8 cellular contexts compared by ENCODE assay signal in the genomic region with DNA sequence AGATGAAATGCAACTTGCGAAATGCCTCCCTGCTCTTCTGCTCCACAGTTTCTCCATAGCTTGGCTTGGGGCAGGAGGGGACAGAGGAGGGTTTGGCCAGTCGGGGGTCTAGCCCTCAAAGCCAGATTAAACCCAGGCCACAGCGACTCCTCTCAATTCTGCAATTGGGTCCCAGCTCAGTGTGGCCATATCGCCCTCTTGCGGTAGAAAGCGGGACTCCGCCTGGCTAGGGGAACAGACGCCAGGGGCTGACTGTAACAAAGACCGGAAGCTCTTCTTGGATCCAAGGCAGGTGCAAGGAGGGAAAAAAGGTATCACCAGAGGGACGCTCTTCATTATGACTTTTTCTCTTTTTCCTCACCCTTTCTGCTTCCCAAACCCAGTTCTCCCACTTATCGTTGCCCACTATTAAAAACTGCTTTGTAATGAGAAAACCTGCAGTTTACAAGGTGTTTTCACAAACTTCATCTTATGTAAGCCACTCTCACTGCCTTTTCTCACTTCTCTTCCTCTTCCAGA. TPM values are rescaled to one million over a fixed set of nuclear protein-coding genes. Genes with fewer than 3 reads are reported as not detected.
DNase-seq lines count a peak whose midpoint lies in the region; ATAC-seq and TF ChIP-seq lines count a peak whose summit lies in the region.

No MANE protein-coding gene starts in this region.

- H3K9me3 ChIP-seq in AG04450 (ENCODE audit: control insufficient read depth, insufficient read depth, low read length) (no peaks in the 10 kb centered on the region; the same call in 1 of the 2 replicates), PC-9 (ENCODE audit: insufficient read depth, low read depth) (no peaks in the 10 kb centered on the region)

- H3K9me3 Mint-ChIP-seq in nephron progenitor cell, result no peaks in the 10 kb centered on the region

- CTCF ChIA-PET in AG04450 (lab: Charles Lee), result interaction anchor here (0.6 to 3.8 kb wide), 77 partner anchors 8 to 615 kb away, joined by 3 to 43 read pairs (median 4); partner anchors contain the start of genes ATP6V1F, IRF5, KCP and METTL2B
- CTCF ChIA-PET in PC-9 (lab: Charles Lee), result interaction anchor here (0.6 to 1.1 kb wide), 12 partner anchors 19 to 566 kb away, joined by 3 to 9 read pairs (median 4); no protein-coding TSS in a partner anchor

- intact Hi-C loops in PC-9 (cut with micrococcal nuclease; ENCODE audit: unreplicated experiment), result loop anchor here (1.0 to 10.0 kb wide), 4 partner anchors 97 to 208 kb away; no protein-coding TSS in a partner anchor

- DNase-seq in AG04450 (ENCODE audit: low read depth, low spot score) (peak; percentile 15), PC-9 (peak; percentile 51 to 90), fibroblast of peridontal ligament (ENCODE audit: extremely low read depth) (peak; percentile 55), nephron progenitor cell (peak; percentile 94)
- DNase-seq in activated T-cell treated with anti-CD3 and anti-CD28 coated beads, Interleukin-2, amount 50 U/mL, for 48 hours, result peak; percentile 95 to 97
- peak; percentile 93 for DNase-seq in stimulated activated naive CD8-positive, alpha-beta T cell treated with anti-CD3 and anti-CD28 coated beads, Interleukin-15, Interleukin-2, amounts not matched to agents 100 U/mL and 50 U/mL, for 24 hours

- H3K27ac ChIP-seq in AG04450 (ENCODE audit: low read depth, low read length) (no peak overlapping the region), KMS-11 (no peak overlapping the region), PC-9 (no peak overlapping the region)

- H3K9ac ChIP-seq in KMS-11, result peak overlapping the region; percentile 8; the same call in 1 of the 2 replicates

- H3K27ac Mint-ChIP-seq in nephron progenitor cell, result no peak overlapping the region

- peak; percentile 99 for TF ChIP-seq CTCF in AG04450 (IDR thresholded peaks at IDR 0.05; ENCODE audit: low read depth, low read length)
- TF ChIP-seq CTCF in KMS-11 (conservative IDR thresholded peaks at IDR 0.05; ENCODE audit: low read depth, low read length), result peak; percentile 99
- peak; percentile 94 for TF ChIP-seq CTCF in PC-9 (conservative IDR thresholded peaks at IDR 0.05)
- peak; percentile 97 for TF ChIP-seq CTCF in nephron progenitor cell (IDR thresholded peaks at IDR 0.05)

- H3K27me3 Mint-ChIP-seq in nephron progenitor cell (ENCODE audit: low read depth, poor library complexity), result peaks cover 27% of the 10 kb centered on the region

- peak overlapping the region; percentile 22 for H3K4me2 ChIP-seq in KMS-11
- peak overlapping the region; percentile 40; the same call in 1 of the 2 replicates for H3K4me2 ChIP-seq in PC-9

- ATAC-seq in GM18907 (IDR thresholded peaks at IDR 0.05; ENCODE audit: unreplicated experiment), result peak; percentile 68
- peak; percentile 85 for ATAC-seq in stimulated activated naive CD8-positive, alpha-beta T cell treated with anti-CD3 and anti-CD28 coated beads, Interleukin-15, Interleukin-2, amounts not matched to agents 100 U/mL and 50 U/mL, for 24 hours

- peaks cover 6% of the 10 kb centered on the region for H3K27me3 ChIP-seq in AG04450 (ENCODE audit: control insufficient read depth, insufficient read depth, low read length)
- H3K27me3 ChIP-seq in KMS-11 (ENCODE audit: insufficient read depth, low read depth), result no peaks in the 10 kb centered on the region
- no peaks in the 10 kb centered on the region for H3K27me3 ChIP-seq in PC-9 (ENCODE audit: insufficient read depth, low read depth)

- H3K4me1 ChIP-seq in KMS-11 (ENCODE audit: low read depth, poor library complexity, severe bottlenecking) (peaks cover 51% of the 10 kb centered on the region), PC-9 (replicated peaks; ENCODE audit: insufficient read depth) (no peaks in the 10 kb centered on the region)

- BruUV-seq in PC-9 (replicated peaks; lab: Mats Ljungman, UMichigan), result no TSS peak

- H4K20me1 ChIP-seq in KMS-11 (ENCODE audit: insufficient read depth) (no peaks in the 10 kb centered on the region), PC-9 (ENCODE audit: insufficient read depth) (no peaks in the 10 kb centered on the region)

- H3K79me2 ChIP-seq in KMS-11 (ENCODE audit: insufficient read depth, low read depth) (no peaks in the 10 kb centered on the region), PC-9 (ENCODE audit: low read depth) (no peaks in the 10 kb centered on the region)

- H2AFZ ChIP-seq in KMS-11 (ENCODE audit: low read depth) (peak overlapping the region; percentile 47), PC-9 (0 out of 2 replicates have a peak overlapping the region, but pooled peaks have one; percentile 49)

- POLR2A ChIA-PET in AG04450 (lab: Yijun Ruan, JAX), result no interaction called here
- POLR2A ChIA-PET in PC-9 (lab: Charles Lee; ENCODE audit: unreplicated experiment), result interaction anchor here (0.5 kb wide), 1 partner anchor 1284 kb away, joined by 3 read pairs; no protein-coding TSS in a partner anchor

- no peaks in the 10 kb centered on the region for H3K36me3 Mint-ChIP-seq in nephron progenitor cell (ENCODE audit: low read depth)

- H3K36me3 ChIP-seq in KMS-11 (ENCODE audit: insufficient read depth) (no peaks in the 10 kb centered on the region), PC-9 (ENCODE audit: low read depth) (no peaks in the 10 kb centered on the region)

- no peaks in the 10 kb centered on the region for H3F3A ChIP-seq in PC-9 (ENCODE audit: insufficient read depth, low read depth)

- no peak overlapping the region for H3K4me3 Mint-ChIP-seq in nephron progenitor cell

- no peaks in the 10 kb centered on the region for H3K9me2 ChIP-seq in PC-9 (ENCODE audit: insufficient read depth)

- H3K4me3 ChIP-seq in AG04450 (ENCODE audit: low read depth, low read length) (no peak overlapping the region), KMS-11 (IDR thresholded peaks at IDR 0.05; ENCODE audit: insufficient read depth, low read depth, low read length) (no peak overlapping the region), PC-9 (no peak overlapping the region)

- H3K4me1 Mint-ChIP-seq in nephron progenitor cell, result peaks cover 12% of the 10 kb centered on the region

RNA-seq across cellular contexts. Expression of gene TNPO3, which starts 36.6 kb away (rescaled TPM):
- polyA plus RNA-seq in AG04450 (2011; rRNA removed), result 45.5 and 49.5 TPM in 2 replicates
- polyA minus RNA-seq in AG04450 (2011; rRNA and poly(A)+ RNA removed), result 71.8 and 79.1 TPM in 2 replicates
- 56.6 and 59.2 TPM in 2 replicates for total RNA-seq in PC-9 (2021)

RNA-seq across cellular contexts. Expression of gene TSPAN33, which starts 53.0 kb away (rescaled TPM):
- 0.73 and 0.88 TPM in 2 replicates for polyA plus RNA-seq in AG04450 (2011; rRNA removed)
- 0.69 and 1.1 TPM in 2 replicates for polyA minus RNA-seq in AG04450 (2011; rRNA and poly(A)+ RNA removed)
- 5.8 and 9.6 TPM in 2 replicates for total RNA-seq in PC-9 (2021)

Comparison
In these comparisons a context has a peak if more than half of its experiments do, and no peak if none do; other contexts are left out.
1. DNase-seq: peak in every context shown above with its lines; median percentile 96 in activated T-cell treated with anti-CD3 and anti-CD28 coated beads, Interleukin-2, amount 50 U/mL, for 48 hours; 94 in nephron progenitor cell; 93 in stimulated activated naive CD8-positive, alpha-beta T cell treated with anti-CD3 and anti-CD28 coated beads, Interleukin-15, Interleukin-2, amounts not matched to agents 100 U/mL and 50 U/mL, for 24 hours; 70 in PC-9; 55 in fibroblast of peridontal ligament; 15 in AG04450.